Comparison of ENCODE assay signal across 11 cellular contexts in the genomic region with DNA sequence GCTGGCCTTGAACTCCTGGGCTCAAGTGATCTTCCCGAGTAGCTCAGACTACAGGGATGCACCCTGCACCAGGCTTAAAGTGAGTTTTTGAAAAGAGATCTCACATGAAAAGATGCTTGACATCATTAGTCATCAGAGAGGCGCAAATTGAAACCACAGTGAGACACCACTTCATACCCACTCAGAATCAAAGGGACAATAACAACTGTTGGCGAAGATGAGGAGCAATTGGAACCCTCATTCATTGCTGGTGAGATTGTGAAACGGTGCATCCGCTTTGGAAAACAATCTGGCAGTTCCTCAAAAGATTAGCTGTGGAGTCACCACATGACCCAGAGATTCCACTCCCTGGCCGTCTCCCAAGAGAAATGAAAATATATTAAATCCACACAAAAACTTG.
A peak's percentile ranks its signal among the peaks of the same experiment; 100 is the strongest.
DNase-seq lines count a peak whose midpoint lies in the region; ATAC-seq, FAIRE-seq and TF ChIP-seq lines count a peak whose summit lies in the region.
"Had no signal": no experiment of that assay in that cellular context is flagged by ENCODE, and none has a peak within 500 bp of the region (broad histone marks: within the 10 kb centered on the region; RNA-seq: fewer than 3 reads in every experiment).

No MANE protein-coding gene starts in this region.

- TF ChIP-seq POLR2A in NB4 (IDR thresholded peaks at IDR 0.05; ENCODE audit: extremely low read depth, insufficient read length): no peak

- H3K36me3 Mint-ChIP-seq in astrocyte (ENCODE audit: low read depth, unreplicated experiment): no peaks in the 10 kb centered on the region
- no peaks in the 10 kb centered on the region for H3K36me3 Mint-ChIP-seq in neural crest cell (ENCODE audit: low read depth)
- H3K36me3 Mint-ChIP-seq in CD14-positive monocyte: no peaks in the 10 kb centered on the region

- H3K4me1 Mint-ChIP-seq in astrocyte (ENCODE audit: low read depth, unreplicated experiment) (peaks cover 17% of the 10 kb centered on the region), neural crest cell (peaks cover 6% of the 10 kb centered on the region), CD14-positive monocyte (peaks cover 18% of the 10 kb centered on the region)

- intact Hi-C loops in CD14-positive monocyte (cut with micrococcal nuclease): no loop called here

- H3K27me3 Mint-ChIP-seq in astrocyte (ENCODE audit: low read depth, unreplicated experiment) (peaks cover 21% of the 10 kb centered on the region), neural crest cell (ENCODE audit: low read depth) (no peaks in the 10 kb centered on the region), CD14-positive monocyte (ENCODE audit: low read depth in 3 of 3) (peaks cover 2 to 5% (median 5%) of the 10 kb centered on the region in 3 donors)

- H2AFZ ChIP-seq in astrocyte (ENCODE audit: low read depth, low read length): no peak overlapping the region

- peak; percentile 77 for FAIRE-seq in astrocyte (lab: Jason Lieb, UNC)

- H3K9me3 Mint-ChIP-seq in astrocyte (ENCODE audit: unreplicated experiment): no peaks in the 10 kb centered on the region
- H3K9me3 Mint-ChIP-seq in neural crest cell: no peaks in the 10 kb centered on the region
- H3K9me3 Mint-ChIP-seq in CD14-positive monocyte: no peaks in the 10 kb centered on the region

- H3K27ac Mint-ChIP-seq in astrocyte (ENCODE audit: unreplicated experiment) (no peak overlapping the region), neural crest cell (ENCODE audit: unreplicated experiment) (peak overlapping the region; percentile 36), CD14-positive monocyte (no peak overlapping the region)

- H3K27me3 ChIP-seq in astrocyte (ENCODE audit: insufficient read depth, low read length): no peaks in the 10 kb centered on the region
- H3K27me3 ChIP-seq: breast epithelium, upper lobe of left lung had no signal

- DNase-seq in ELR (ENCODE audit: low read depth) (peak; percentile 25), NB4 (ENCODE audit: low read depth) (peak; percentile 19), astrocyte (ENCODE audit: low read depth) (peak; percentile 52), neural crest cell (ENCODE audit: low read depth, low spot score) (no peak), NK-92 (lab: John Stamatoyannopoulos, UW; ENCODE audit: unreplicated experiment) (no peak), CD14-positive monocyte (ENCODE audit: low spot score) (no peak)
- DNase-seq: upper lobe of left lung had no signal

- H3K36me3 ChIP-seq in astrocyte (ENCODE audit: insufficient read depth, low read length): no peaks in the 10 kb centered on the region
- H3K36me3 ChIP-seq: breast epithelium, upper lobe of left lung had no signal

- H3K4me1 ChIP-seq in astrocyte (ENCODE audit: insufficient read depth, low read length): peaks cover 15% of the 10 kb centered on the region

- TF ChIP-seq CTCF in NB4 (IDR thresholded peaks at IDR 0.05; ENCODE audit: low read depth, low read length): no peak
- no peak for TF ChIP-seq CTCF in astrocyte (IDR thresholded peaks at IDR 0.05; ENCODE audit: insufficient read depth, low read depth, low read length)
- no peak for TF ChIP-seq CTCF in neural crest cell (conservative IDR thresholded peaks at IDR 0.05)
- no peak for TF ChIP-seq CTCF in CD14-positive monocyte (IDR thresholded peaks at IDR 0.05)

- H3K27ac ChIP-seq in astrocyte (ENCODE audit: low read depth, low read length): no peak overlapping the region
- H3K27ac ChIP-seq: breast epithelium, RWPE1, upper lobe of left lung had no signal

- H4K20me1 ChIP-seq in astrocyte (ENCODE audit: insufficient read depth, low read length): no peaks in the 10 kb centered on the region

- no peak for ATAC-seq in HG03135 (IDR thresholded peaks at IDR 0.05; ENCODE audit: unreplicated experiment)
- ATAC-seq in SK-N-SH treated with all-trans-retinoic acid at 6 μM for 48 hours: no peak

- peak overlapping the region; percentile 5 for H3K4me2 ChIP-seq in astrocyte (ENCODE audit: low read length)

- no peak overlapping the region for H3K9ac ChIP-seq in astrocyte (ENCODE audit: low read length)

- H3K4me3 Mint-ChIP-seq in astrocyte (ENCODE audit: unreplicated experiment): no peak overlapping the region
- H3K4me3 Mint-ChIP-seq in neural crest cell: no peak overlapping the region
- H3K4me3 Mint-ChIP-seq in CD14-positive monocyte: no peak overlapping the region

- H3K4me3 ChIP-seq in NB4 (ENCODE audit: low read depth, low read length) (no peak overlapping the region), astrocyte (ENCODE audit: insufficient read depth, low read depth, low read length) (no peak overlapping the region)
- H3K4me3 ChIP-seq: breast epithelium, upper lobe of left lung had no signal

- H3K9me3 ChIP-seq in astrocyte (ENCODE audit: insufficient read depth, low read depth, low read length): no peaks in the 10 kb centered on the region
- H3K9me3 ChIP-seq: breast epithelium, upper lobe of left lung had no signal

- no peaks in the 10 kb centered on the region for H3K79me2 ChIP-seq in astrocyte (ENCODE audit: insufficient read depth, low read length)

TF ChIP-seq in SK-N-SH treated with all-trans-retinoic acid at 6 μM for 48 hours, 23 proteins besides CTCF, POLR2A, EP300 and RAD21:
- TF ChIP-seq RARB (CRISPR knock-in tag; IDR thresholded peaks at IDR 0.05) (no peak), CSRNP3 (CRISPR knock-in tag; IDR thresholded peaks at IDR 0.05) (no peak)

Comparison
In these comparisons a context has a peak if more than half of its experiments do, and no peak if none do; other contexts are left out.
1. DNase-seq: peak in ELR (single experiment), NB4 (single experiment) and astrocyte (single experiment); none in neural crest cell (single experiment), NK-92 (single experiment) and CD14-positive monocyte (single experiment).